12 cellular contexts compared by ENCODE assay signal in genomic region chr11:17406082-17406817, GRCh38. TPM values are rescaled to one million over a fixed set of nuclear protein-coding genes. Genes with fewer than 3 reads are reported as not detected.
DNase-seq lines count a peak whose midpoint lies in the region; ATAC-seq and TF ChIP-seq lines count a peak whose summit lies in the region.
"Had no signal": no experiment of that assay in that cellular context is flagged by ENCODE, and none has a peak within 500 bp of the region (broad histone marks: within the 10 kb centered on the region; RNA-seq: fewer than 3 reads in every experiment).

No MANE protein-coding gene starts in this region.

- TF ChIP-seq CTCF in C4-2B (conservative IDR thresholded peaks at IDR 0.05) (no peak), OCI-LY1 (IDR thresholded peaks at IDR 0.05; ENCODE audit: low read length) (no peak), right atrium auricular region (IDR thresholded peaks at IDR 0.05) (no peak), gastrocnemius medialis (IDR thresholded peaks at IDR 0.05 in 4 of 5, conservative IDR thresholded peaks at IDR 0.05 in 1 of 5) (no peak), PC-9 (conservative IDR thresholded peaks at IDR 0.05) (no peak)

- no peak for TF ChIP-seq POLR2A in gastrocnemius medialis (IDR thresholded peaks at IDR 0.05)

- H3F3A ChIP-seq in OCI-LY1 (ENCODE audit: insufficient read depth, low read length) (no peaks in the 10 kb centered on the region), PC-9 (ENCODE audit: insufficient read depth, low read depth) (no peaks in the 10 kb centered on the region)

- DNase-seq in right atrium auricular region (ENCODE audit: low spot score) (no peak), gastrocnemius medialis (peak in 1 of 2 donors; percentile 66), PC-9 (no peak), amygdala (lab: John Stamatoyannopoulos, UW) (no peak), NCI-H1694 treated with DMSO at 0.1 percent for 48 hours (lab: John Stamatoyannopoulos, UW) (no peak)
- DNase-seq: activated naive CD8-positive, alpha-beta T cell treated with anti-CD3 and anti-CD28 coated beads, Interleukin-2, amount 50 U/mL, for 24 hours; effector memory CD8-positive, alpha-beta T cell; NCI-H446 treated with DMSO at 0.1 percent for 48 hours; stimulated activated CD4-positive, alpha-beta T cell treated with anti-CD3 and anti-CD28 coated beads, Interleukin-1b, Interleukin-23, amount 100 ng/mL, for 48 hours had no signal

- H3K27ac ChIP-seq in C4-2B (peak overlapping the region; percentile 83), OCI-LY1 (ENCODE audit: low read depth, low read length, poor library complexity, severe bottlenecking) (no peak overlapping the region), right atrium auricular region (peak overlapping the region; percentile 79 to 85), gastrocnemius medialis (peak overlapping the region; percentile 85 to 96 (median 92)), PC-9 (no peak overlapping the region)

- H3K4me1 ChIP-seq in OCI-LY1 (ENCODE audit: insufficient read depth, low read length, severe bottlenecking) (peaks cover 23% of the 10 kb centered on the region), right atrium auricular region (peaks cover 0 to 29% of the 10 kb centered on the region in 2 donors), gastrocnemius medialis (peaks cover 43 to 50% of the 10 kb centered on the region in 2 donors), PC-9 (replicated peaks; ENCODE audit: insufficient read depth) (peaks cover 5% of the 10 kb centered on the region)

- POLR2A ChIA-PET in PC-9 (lab: Charles Lee; ENCODE audit: unreplicated experiment) = no interaction called here

- no peaks in the 10 kb centered on the region for H3K79me2 ChIP-seq in OCI-LY1 (ENCODE audit: insufficient read depth, low read length)
- no peaks in the 10 kb centered on the region for H3K79me2 ChIP-seq in PC-9 (ENCODE audit: low read depth)

- H3K9me2 ChIP-seq in OCI-LY1 (ENCODE audit: low read depth, low read length) = no peaks in the 10 kb centered on the region
- no peaks in the 10 kb centered on the region for H3K9me2 ChIP-seq in PC-9 (ENCODE audit: insufficient read depth)

- H3K4me3 ChIP-seq in OCI-LY1 (ENCODE audit: low read depth, low read length, poor library complexity, severe bottlenecking) = no peak overlapping the region
- no peak overlapping the region for H3K4me3 ChIP-seq in right atrium auricular region
- H3K4me3 ChIP-seq in gastrocnemius medialis = peak overlapping the region in 3 of 4 donors; percentile 9 to 27 (median 17)
- H3K4me3 ChIP-seq in PC-9 = no peak overlapping the region

- H3K9me3 ChIP-seq in OCI-LY1 (ENCODE audit: low read length) = no peaks in the 10 kb centered on the region
- H3K9me3 ChIP-seq in right atrium auricular region = no peaks in the 10 kb centered on the region
- no peaks in the 10 kb centered on the region for H3K9me3 ChIP-seq in gastrocnemius medialis
- no peaks in the 10 kb centered on the region for H3K9me3 ChIP-seq in PC-9 (ENCODE audit: insufficient read depth, low read depth)

- no peaks in the 10 kb centered on the region for H4K20me1 ChIP-seq in OCI-LY1 (ENCODE audit: insufficient read depth, low read length)
- no peaks in the 10 kb centered on the region for H4K20me1 ChIP-seq in PC-9 (ENCODE audit: insufficient read depth)

- H3K36me3 ChIP-seq in OCI-LY1 (ENCODE audit: insufficient read depth, low read length) = no peaks in the 10 kb centered on the region
- no peaks in the 10 kb centered on the region for H3K36me3 ChIP-seq in right atrium auricular region
- H3K36me3 ChIP-seq in gastrocnemius medialis = no peaks in the 10 kb centered on the region
- no peaks in the 10 kb centered on the region for H3K36me3 ChIP-seq in PC-9 (ENCODE audit: low read depth)

- in situ Hi-C loops in gastrocnemius medialis (cut with MboI; ENCODE audit: low sequenced_read_pairs in 4 of 4) = loop anchor here in 1 of 4 donors (25.0 kb wide), 1 partner anchor 431 kb away; no protein-coding TSS in a partner anchor

- CTCF ChIA-PET in PC-9 (lab: Charles Lee) = no interaction called here

- peak; percentile 14 to 43 for ATAC-seq in gastrocnemius medialis
- no peak for ATAC-seq in HG02763 (IDR thresholded peaks at IDR 0.05; ENCODE audit: unreplicated experiment)
- ATAC-seq: activated naive CD8-positive, alpha-beta T cell treated with anti-CD3 and anti-CD28 coated beads, Interleukin-2, amount 50 U/mL, for 24 hours; effector memory CD8-positive, alpha-beta T cell had no signal

- no TSS peak for BruUV-seq in PC-9 (replicated peaks; lab: Mats Ljungman, UMichigan)

- no peak overlapping the region for H3K9ac ChIP-seq in OCI-LY1 (ENCODE audit: low read length)

- no peak overlapping the region for H3K4me2 ChIP-seq in OCI-LY1 (ENCODE audit: low read length)
- no peak overlapping the region for H3K4me2 ChIP-seq in PC-9

- H3K27me3 ChIP-seq in OCI-LY1 (ENCODE audit: insufficient read depth, low read length) (no peaks in the 10 kb centered on the region), right atrium auricular region (no peaks in the 10 kb centered on the region), gastrocnemius medialis (no peaks in the 10 kb centered on the region), PC-9 (ENCODE audit: insufficient read depth, low read depth) (peaks cover 25% of the 10 kb centered on the region; the same call in 1 of the 2 replicates)

- intact Hi-C loops in gastrocnemius medialis (cut with DNase I; ENCODE audit: low total_unique reads) (loop anchor here (5.0 kb wide), 2 partner anchors 391 to 436 kb away; no protein-coding TSS in a partner anchor), PC-9 (cut with micrococcal nuclease; ENCODE audit: unreplicated experiment) (no loop called here)

- peak overlapping the region; percentile 97; the same call in 1 of the 2 replicates for H2AFZ ChIP-seq in OCI-LY1 (ENCODE audit: low read length)
- no peak overlapping the region for H2AFZ ChIP-seq in PC-9

RNA-seq across cellular contexts. Expression of gene KCNJ11, which starts 17.8 kb away (rescaled TPM):
- total RNA-seq in right atrium auricular region = 10 to 100 TPM; 18.7 to 19.5 TPM
- 100 to 1,000 TPM; 103 to 182 (median 147) TPM for total RNA-seq in gastrocnemius medialis
- total RNA-seq in PC-9 (2021) = 0.26 and 0.93 TPM in 2 replicates

RNA-seq across cellular contexts. Expression of gene NCR3LG1, which starts 54.6 kb away (rescaled TPM):
- 1 to 10 TPM; 2.0 to 3.6 TPM for total RNA-seq in right atrium auricular region
- total RNA-seq in gastrocnemius medialis = under 1 TPM; 0.07 to 0.95 (median 0.38) TPM
- total RNA-seq in PC-9 (2021) = 0.15 and 0.33 TPM in 2 replicates

Comparison
In these comparisons a context has a peak if more than half of its experiments do, and no peak if none do; other contexts are left out.
1. H3K27ac ChIP-seq: peak in C4-2B (single experiment), right atrium auricular region (2 of 2) and gastrocnemius medialis (4 of 4); none in OCI-LY1 (single experiment) and PC-9 (single experiment).
2. H3K4me3 ChIP-seq: peak in gastrocnemius medialis (3 of 4); none in OCI-LY1 (single experiment), right atrium auricular region (0 of 2) and PC-9 (single experiment).
3. RNA of gene KCNJ11, which starts 17.8 kb away (total RNA-seq): 103 to 182 TPM in gastrocnemius medialis and 18.7 to 19.5 TPM in right atrium auricular region; 0.26 to 0.93 TPM in PC-9; every median in the first group is over 10 times any median in the second.